In genomic region chr3:164460851-164461250, GRCh38 we compare ENCODE assay signal across 19 cellular contexts.
A peak's percentile ranks its signal among the peaks of the same experiment; 100 is the strongest.
DNase-seq lines count a peak whose midpoint lies in the region; ATAC-seq, FAIRE-seq and TF ChIP-seq lines count a peak whose summit lies in the region.
"Had no signal": no experiment of that assay in that cellular context is flagged by ENCODE, and none has a peak within 500 bp of the region (broad histone marks: within the 10 kb centered on the region; RNA-seq: fewer than 3 reads in every experiment).

No MANE protein-coding gene starts in this region.

- CTCF ChIA-PET in CD8-positive, alpha-beta T cell (lab: Charles Lee) = no interaction called here

- H3K9me3 Mint-ChIP-seq in CD8-positive, alpha-beta T cell = peaks cover 7% of the 10 kb centered on the region

- H3K4me3 ChIP-seq in left ventricle myocardium inferior (peak overlapping the region; percentile 8), right cardiac atrium (ENCODE audit: low read length) (no peak overlapping the region), choroid plexus epithelial cell (ENCODE audit: low read depth, low read length) (no peak overlapping the region)
- no peak overlapping the region for H3K4me3 ChIP-seq in CD8-positive, alpha-beta T cell (ENCODE audit: low read depth, low read length)
- H3K4me3 ChIP-seq: cardiac muscle cell, gastrocnemius medialis, pancreas, SK-N-MC, suprapubic skin had no signal

- TF ChIP-seq CTCF in left ventricle myocardium inferior (IDR thresholded peaks at IDR 0.05; ENCODE audit: borderline replicate concordance) (no peak), choroid plexus epithelial cell (conservative IDR thresholded peaks at IDR 0.05; ENCODE audit: low read depth, low read length) (no peak), D721Med (IDR thresholded peaks at IDR 0.05; ENCODE audit: insufficient read depth, missing control alignments) (no peak)
- TF ChIP-seq CTCF in CD8-positive, alpha-beta T cell (IDR thresholded peaks at IDR 0.05) = no peak

- no peaks in the 10 kb centered on the region for H3K9me3 ChIP-seq in left ventricle myocardium inferior (replicated peaks)
- H3K9me3 ChIP-seq in right cardiac atrium (ENCODE audit: control insufficient read depth, low read length) = no peaks in the 10 kb centered on the region
- H3K9me3 ChIP-seq in CD8-positive, alpha-beta T cell (ENCODE audit: low read length) = no peaks in the 10 kb centered on the region
- H3K9me3 ChIP-seq: gastrocnemius medialis, pancreas, suprapubic skin had no signal

- intact Hi-C loops in left ventricle myocardium inferior (cut with micrococcal nuclease) = no loop called here
- intact Hi-C loops in right cardiac atrium (cut with DNase I) = no loop called here
- intact Hi-C loops in CD8-positive, alpha-beta T cell (cut with DNase I, micrococcal nuclease) = no loop called here

- no peak for ATAC-seq in right cardiac atrium
- no peak for ATAC-seq in GM19463 (IDR thresholded peaks at IDR 0.05; ENCODE audit: unreplicated experiment)
- ATAC-seq in CD8-positive, alpha-beta T cell = no peak
- ATAC-seq: activated CD8-positive, alpha-beta memory T cell treated with anti-CD3 and anti-CD28 coated beads, Interleukin-2, amount 10 ng/mL, durations not matched to agents 7 days and 5 days; gastrocnemius medialis; pancreas had no signal

- H3K27me3 Mint-ChIP-seq in CD8-positive, alpha-beta T cell (ENCODE audit: low read depth) = no peaks in the 10 kb centered on the region
- H3K27me3 Mint-ChIP-seq: activated CD8-positive, alpha-beta memory T cell treated with anti-CD3 and anti-CD28 coated beads, Interleukin-2, amount 10 ng/mL, durations not matched to agents 7 days and 5 days had no signal

- no peaks in the 10 kb centered on the region for H3K36me3 Mint-ChIP-seq in CD8-positive, alpha-beta T cell
- H3K36me3 Mint-ChIP-seq: activated CD8-positive, alpha-beta memory T cell treated with anti-CD3 and anti-CD28 coated beads, Interleukin-2, amount 10 ng/mL, durations not matched to agents 7 days and 5 days; mesothelial cell of epicardium had no signal

- H3K27ac Mint-ChIP-seq in CD8-positive, alpha-beta T cell = no peak overlapping the region
- H3K27ac Mint-ChIP-seq: activated CD8-positive, alpha-beta memory T cell treated with anti-CD3 and anti-CD28 coated beads, Interleukin-2, amount 10 ng/mL, durations not matched to agents 7 days and 5 days; endodermal cell; mesothelial cell of epicardium had no signal

- no peaks in the 10 kb centered on the region for H3K4me1 ChIP-seq in left ventricle myocardium inferior
- H3K4me1 ChIP-seq in right cardiac atrium (ENCODE audit: control insufficient read depth, insufficient read depth, low read length) = no peaks in the 10 kb centered on the region
- H3K4me1 ChIP-seq in CD8-positive, alpha-beta T cell (ENCODE audit: insufficient read depth, low read length) = no peaks in the 10 kb centered on the region
- H3K4me1 ChIP-seq: gastrocnemius medialis, pancreas, suprapubic skin had no signal

- FAIRE-seq in D721Med (lab: Jason Lieb, UNC) = no peak

- H3K27me3 ChIP-seq in left ventricle myocardium inferior (ENCODE audit: low read depth) = no peaks in the 10 kb centered on the region
- no peaks in the 10 kb centered on the region for H3K27me3 ChIP-seq in right cardiac atrium (ENCODE audit: control insufficient read depth, insufficient read depth)
- no peaks in the 10 kb centered on the region for H3K27me3 ChIP-seq in CD8-positive, alpha-beta T cell (ENCODE audit: insufficient read depth, low read length)
- H3K27me3 ChIP-seq: cardiac muscle cell, gastrocnemius medialis, pancreas, suprapubic skin had no signal

- POLR2A ChIA-PET in CD8-positive, alpha-beta T cell (lab: Charles Lee) = no interaction called here

- no peak for DNase-seq in left ventricle myocardium inferior
- no peak for DNase-seq in right cardiac atrium
- DNase-seq in LHCN-M2 (ENCODE audit: low read depth) = peak; percentile 69
- DNase-seq in choroid plexus epithelial cell (ENCODE audit: low read depth) = peak; percentile 41
- DNase-seq in D721Med (ENCODE audit: insufficient read length, low spot score) = no peak
- DNase-seq in CD8-positive, alpha-beta T cell = no peak
- no peak for DNase-seq in NCI-H526 (lab: John Stamatoyannopoulos, UW)
- DNase-seq: activated CD8-positive, alpha-beta memory T cell treated with anti-CD3 and anti-CD28 coated beads, Interleukin-2, amount 10 ng/mL, durations not matched to agents 7 days and 5 days; activated naive CD4-positive, alpha-beta T cell treated with anti-CD3 and anti-CD28 coated beads, Interleukin-2, amount 50 U/mL, for 16 hours; endodermal cell; gastrocnemius medialis; KG1; NK-92 treated with Interleukin-12 subunit alpha and Interleukin-12 subunit beta, amount 100 ng/mL, for 24 hours; pancreas had no signal

- H3K4me1 Mint-ChIP-seq in CD8-positive, alpha-beta T cell (ENCODE audit: low read depth) = no peaks in the 10 kb centered on the region
- H3K4me1 Mint-ChIP-seq: activated CD8-positive, alpha-beta memory T cell treated with anti-CD3 and anti-CD28 coated beads, Interleukin-2, amount 10 ng/mL, durations not matched to agents 7 days and 5 days; mesothelial cell of epicardium had no signal

- no peaks in the 10 kb centered on the region for H3K36me3 ChIP-seq in left ventricle myocardium inferior
- H3K36me3 ChIP-seq in CD8-positive, alpha-beta T cell (ENCODE audit: insufficient read depth, low read length) = no peaks in the 10 kb centered on the region
- H3K36me3 ChIP-seq: cardiac muscle cell, gastrocnemius medialis, pancreas, suprapubic skin had no signal

- H3K27ac ChIP-seq in left ventricle myocardium inferior (replicated peaks) = no peak overlapping the region
- H3K27ac ChIP-seq in right cardiac atrium (ENCODE audit: low read length) = no peak overlapping the region
- no peak overlapping the region for H3K27ac ChIP-seq in CD8-positive, alpha-beta T cell (ENCODE audit: low read depth, low read length)
- H3K27ac ChIP-seq: cardiac muscle cell, gastrocnemius medialis, pancreas, SK-N-MC, suprapubic skin had no signal

- no peak overlapping the region for H3K4me3 Mint-ChIP-seq in CD8-positive, alpha-beta T cell
- H3K4me3 Mint-ChIP-seq: activated CD8-positive, alpha-beta memory T cell treated with anti-CD3 and anti-CD28 coated beads, Interleukin-2, amount 10 ng/mL, durations not matched to agents 7 days and 5 days; endodermal cell; mesothelial cell of epicardium had no signal

- 45% methylated on average over 3 of the region's 3 CpGs for WGBS in right cardiac atrium

Comparison
In these comparisons a context has a peak if more than half of its experiments do, and no peak if none do; other contexts are left out.
1. DNase-seq: peak in LHCN-M2 (single experiment) and choroid plexus epithelial cell (single experiment); none in left ventricle myocardium inferior (single experiment), right cardiac atrium (0 of 3), D721Med (single experiment), CD8-positive, alpha-beta T cell (0 of 7) and NCI-H526 (0 of 2).